1 cellular context compared by ENCODE assay signal in genomic region chr18:58838946-58839345, GRCh38.
TF ChIP-seq lines count a peak whose summit lies in the region.

No MANE protein-coding gene starts in this region.

TF ChIP-seq in H1, 55 proteins besides CTCF, POLR2A, EP300 and RAD21:
- TF ChIP-seq CTBP2 (IDR thresholded peaks at IDR 0.05; ENCODE audit: borderline replicate concordance, insufficient read depth, insufficient read length, low read length) (no peak), SP4 (IDR thresholded peaks at IDR 0.05; ENCODE audit: low read length) (no peak)
